8 cellular contexts compared by ENCODE assay signal in genomic region chrX:122500556-122500955, GRCh38.
"Had no signal": no experiment of that assay in that cellular context is flagged by ENCODE, and none has a peak within 500 bp of the region (broad histone marks: within the 10 kb centered on the region; RNA-seq: fewer than 3 reads in every experiment).

No MANE protein-coding gene starts in this region.

- H3K27ac Mint-ChIP-seq: GM23338, H9, IgD-negative memory B cell had no signal

- H3K4me3 ChIP-seq: GM23338 had no signal

- ATAC-seq: GM23338, HepG2 had no signal

- DNase-seq: H9, HCEC 1CT, KBM-7 had no signal

- H3K27ac ChIP-seq: HL-60, KMS-11 had no signal

- H3K4me3 Mint-ChIP-seq: GM23338, H9, IgD-negative memory B cell had no signal

- H2AFZ ChIP-seq: GM23338 had no signal

- H3K9ac ChIP-seq: KMS-11 had no signal

- H3K4me1 Mint-ChIP-seq: GM23338, H9, IgD-negative memory B cell had no signal

- H3K27me3 Mint-ChIP-seq: IgD-negative memory B cell had no signal

- H3K36me3 Mint-ChIP-seq: IgD-negative memory B cell had no signal

- H3K4me2 ChIP-seq: GM23338, KMS-11 had no signal
